1 cellular context compared by ENCODE assay signal in the genomic region with DNA sequence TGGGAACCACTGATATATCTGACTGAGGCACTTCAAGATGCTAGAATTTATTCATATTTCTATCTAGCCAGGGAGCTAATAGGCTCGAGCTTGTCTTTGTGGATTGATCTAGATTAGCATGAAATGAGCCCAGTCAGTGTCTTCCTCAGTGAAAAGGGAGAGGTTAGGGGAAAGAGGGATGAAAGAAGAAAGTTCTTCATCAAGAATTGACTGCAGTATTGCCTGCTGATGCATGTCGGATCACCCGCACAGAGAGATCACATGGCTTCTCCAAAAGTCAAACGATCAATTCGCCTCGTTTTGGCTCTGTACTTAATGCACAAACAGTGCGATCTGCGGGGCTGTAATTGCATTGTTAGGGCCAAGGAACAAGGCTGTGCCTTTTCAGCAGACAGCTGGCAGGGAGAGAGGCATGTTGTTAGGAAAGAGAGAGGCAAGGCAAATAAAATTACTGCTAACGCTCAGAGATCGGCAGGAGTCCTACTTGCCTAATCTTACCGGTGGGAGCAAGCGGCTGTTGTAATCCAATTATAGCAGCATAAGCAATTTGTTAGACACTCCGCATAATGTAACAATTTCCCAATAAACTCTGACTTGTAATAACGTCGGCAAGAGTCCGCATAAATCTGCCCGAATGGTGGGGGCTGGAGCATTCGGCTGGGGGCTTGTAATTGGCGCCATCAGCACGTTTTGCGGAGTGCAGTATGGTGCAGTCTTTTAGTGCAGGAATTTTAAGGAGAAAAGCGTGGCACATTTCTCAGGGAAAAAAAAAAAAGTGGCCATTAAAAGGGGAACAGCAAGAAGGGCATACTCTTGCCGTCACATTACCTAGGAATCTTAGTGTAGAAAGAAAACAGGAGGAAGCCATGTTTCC.
A peak's percentile ranks its signal among the peaks of the same experiment; 100 is the strongest.
TF ChIP-seq lines count a peak whose summit lies in the region.

No MANE protein-coding gene starts in this region.

TF ChIP-seq in HEK293, 187 proteins besides CTCF, POLR2A, EP300 and RAD21 (continued from another document):
- TF ChIP-seq ZNF747 (tag by site-specific recombination; IDR thresholded peaks at IDR 0.05) (no peak), ZBTB21 (tag by site-specific recombination; IDR thresholded peaks at IDR 0.05) (peak; percentile 62), ELK4 (IDR thresholded peaks at IDR 0.05; ENCODE audit: borderline replicate concordance, low read depth, low read length) (no peak), ZNF830 (tag by site-specific recombination; IDR thresholded peaks at IDR 0.05; ENCODE audit: low read depth) (no peak), ZNF146 (tag by site-specific recombination; IDR thresholded peaks at IDR 0.05) (no peak), OSR2 (tag by site-specific recombination; IDR thresholded peaks at IDR 0.05) (peak; percentile 96), KLF7 (tag by site-specific recombination; IDR thresholded peaks at IDR 0.05; ENCODE audit: borderline replicate concordance) (no peak), ZSCAN4 (tag by site-specific recombination; IDR thresholded peaks at IDR 0.05) (peak; percentile 51), ZNF777 (tag by site-specific recombination; IDR thresholded peaks at IDR 0.05; ENCODE audit: borderline replicate concordance) (no peak), ZNF138 (tag by site-specific recombination; IDR thresholded peaks at IDR 0.05; ENCODE audit: borderline replicate concordance) (no peak), ZBTB1 (tag by site-specific recombination; IDR thresholded peaks at IDR 0.05) (peak; percentile 70; the same call in 1 of the 2 replicates), ZNF837 (tag by site-specific recombination; IDR thresholded peaks at IDR 0.05) (no peak), ZNF248 (tag by site-specific recombination; IDR thresholded peaks at IDR 0.05) (no peak), ZNF768 (tag by site-specific recombination; IDR thresholded peaks at IDR 0.05) (no peak), ZNF140 (tag by site-specific recombination; IDR thresholded peaks at IDR 0.05) (no peak), ZNF548 (tag by site-specific recombination; IDR thresholded peaks at IDR 0.05) (no peak), SP7 (tag by site-specific recombination; IDR thresholded peaks at IDR 0.05) (peak; percentile 83), MEIS1 (CRISPR knock-in tag; IDR thresholded peaks at IDR 0.05; ENCODE audit: borderline replicate concordance) (no peak), KLF10 (tag by site-specific recombination; IDR thresholded peaks at IDR 0.05) (peak; percentile 70)
- TF ChIP-seq, protein P1, sequence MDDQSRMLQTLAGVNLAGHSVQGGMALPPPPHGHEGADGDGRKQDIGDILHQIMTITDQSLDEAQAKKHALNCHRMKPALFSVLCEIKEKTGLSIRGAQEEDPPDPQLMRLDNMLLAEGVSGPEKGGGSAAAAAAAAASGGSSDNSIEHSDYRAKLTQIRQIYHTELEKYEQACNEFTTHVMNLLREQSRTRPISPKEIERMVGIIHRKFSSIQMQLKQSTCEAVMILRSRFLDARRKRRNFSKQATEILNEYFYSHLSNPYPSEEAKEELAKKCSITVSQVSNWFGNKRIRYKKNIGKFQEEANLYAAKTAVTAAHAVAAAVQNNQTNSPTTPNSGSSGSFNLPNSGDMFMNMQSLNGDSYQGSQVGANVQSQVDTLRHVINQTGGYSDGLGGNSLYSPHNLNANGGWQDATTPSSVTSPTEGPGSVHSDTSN (CRISPR knock-in tag; IDR thresholded peaks at IDR 0.05): no peak
- TF ChIP-seq, protein P2, sequence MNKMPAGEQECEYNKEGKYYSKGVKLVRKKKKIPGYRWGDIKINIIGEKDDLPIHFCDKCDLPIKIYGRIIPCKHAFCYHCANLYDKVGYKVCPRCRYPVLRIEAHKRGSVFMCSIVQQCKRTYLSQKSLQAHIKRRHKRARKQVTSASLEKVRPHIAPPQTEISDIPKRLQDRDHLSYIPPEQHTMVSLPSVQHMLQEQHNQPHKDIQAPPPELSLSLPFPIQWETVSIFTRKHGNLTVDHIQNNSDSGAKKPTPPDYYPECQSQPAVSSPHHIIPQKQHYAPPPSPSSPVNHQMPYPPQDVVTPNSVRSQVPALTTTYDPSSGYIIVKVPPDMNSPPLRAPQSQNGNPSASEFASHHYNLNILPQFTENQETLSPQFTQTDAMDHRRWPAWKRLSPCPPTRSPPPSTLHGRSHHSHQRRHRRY (tag by site-specific recombination; IDR thresholded peaks at IDR 0.05): no peak
TF ChIP-seq in HEK293: peak in this region for 64.
